1 cellular context compared by ENCODE assay signal in the genomic region with DNA sequence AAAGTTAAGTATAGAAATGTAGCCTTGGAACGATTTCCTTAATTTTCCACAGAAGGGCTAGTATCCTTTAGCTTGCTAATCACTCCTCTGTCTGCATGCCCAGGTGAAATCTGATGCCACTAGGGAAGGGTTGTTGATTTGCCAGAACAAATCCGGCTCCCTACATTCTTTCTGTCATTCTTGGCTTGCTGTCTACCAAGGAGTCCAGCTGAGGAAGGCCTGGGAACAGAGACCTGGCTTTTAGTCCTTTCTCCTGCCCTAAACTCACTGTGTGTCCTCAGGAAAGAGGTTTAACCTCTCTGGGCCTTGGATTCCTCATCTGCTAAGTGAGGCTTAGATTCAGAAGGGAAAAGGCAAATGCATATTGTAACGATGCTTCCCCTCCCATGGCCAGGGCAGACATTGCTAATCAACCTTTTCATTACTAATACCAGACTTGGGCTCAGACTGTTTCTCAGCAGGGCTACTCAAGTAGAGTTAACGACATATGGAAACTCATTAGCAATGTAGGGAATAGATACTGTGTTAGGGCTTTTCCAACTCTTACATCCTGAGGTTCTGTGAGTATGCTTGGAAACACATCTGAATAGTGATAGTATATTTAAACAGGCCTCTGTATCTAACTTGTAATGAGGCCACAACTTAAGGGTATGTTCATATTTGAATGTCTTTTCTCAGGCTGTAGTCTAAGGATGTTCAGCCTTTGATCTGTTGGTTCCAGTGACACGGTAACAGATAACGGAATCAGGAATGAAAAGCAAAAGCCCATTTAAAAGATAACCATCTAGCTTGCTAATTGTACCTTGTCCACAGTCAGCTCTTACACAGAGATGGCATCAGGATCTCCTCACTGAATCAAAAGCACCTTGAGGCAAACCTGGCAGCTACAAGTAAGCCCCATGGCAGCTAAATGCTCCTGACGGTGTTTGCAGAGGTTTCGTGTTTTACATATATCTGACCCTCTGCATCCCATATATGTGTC.
TF ChIP-seq lines count a peak whose summit lies in the region.

No MANE protein-coding gene starts in this region.

TF ChIP-seq in H1, 55 proteins besides CTCF, POLR2A, EP300 and RAD21:
- 0 out of 2 replicates have a peak, but pooled peaks have one; percentile 17 for TF ChIP-seq SIX5 (IDR thresholded peaks at IDR 0.05; ENCODE audit: low read depth, low read length)
- no peak for TF ChIP-seq BACH1 (IDR thresholded peaks at IDR 0.05; ENCODE audit: low read length)
- TF ChIP-seq SIN3A (conservative IDR thresholded peaks at IDR 0.05 in 1 of 2, IDR thresholded peaks at IDR 0.05 in 1 of 2; ENCODE audit: low read depth in 1 of 2, low read length in 2 of 2), result peak in 1 of 2 experiments; percentile 85; a peak in 2 of 4 replicates
- TF ChIP-seq HDAC6 (IDR thresholded peaks at IDR 0.05; ENCODE audit: low read depth, low read length), result no peak
- TF ChIP-seq CREB1 (IDR thresholded peaks at IDR 0.05), result no peak
- TF ChIP-seq TBP (IDR thresholded peaks at IDR 0.05; ENCODE audit: low read depth, low read length), result no peak
- no peak for TF ChIP-seq GTF2F1 (IDR thresholded peaks at IDR 0.05; ENCODE audit: borderline replicate concordance, low read depth, low read length)
- TF ChIP-seq, protein P1, sequence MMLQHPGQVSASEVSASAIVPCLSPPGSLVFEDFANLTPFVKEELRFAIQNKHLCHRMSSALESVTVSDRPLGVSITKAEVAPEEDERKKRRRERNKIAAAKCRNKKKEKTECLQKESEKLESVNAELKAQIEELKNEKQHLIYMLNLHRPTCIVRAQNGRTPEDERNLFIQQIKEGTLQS (IDR thresholded peaks at IDR 0.05; ENCODE audit: insufficient read depth, low read depth, low read length), result no peak
- no peak for TF ChIP-seq CBX5 (IDR thresholded peaks at IDR 0.05; ENCODE audit: low read depth, low read length)
- TF ChIP-seq HDAC2 (IDR thresholded peaks at IDR 0.05; ENCODE audit: borderline replicate concordance in 1 of 2, low read depth in 2 of 2, low read length in 2 of 2), result peak in 1 of 2 experiments; percentile 65; a peak in 1 of 4 replicates
- no peak for TF ChIP-seq SP4 (IDR thresholded peaks at IDR 0.05; ENCODE audit: low read length)
- no peak for TF ChIP-seq BRCA1 (IDR thresholded peaks at IDR 0.05; ENCODE audit: low read depth, low read length)
- TF ChIP-seq TEAD4 (IDR thresholded peaks at IDR 0.05; ENCODE audit: low read depth, low read length), result 0 out of 2 replicates have a peak, but pooled peaks have one; percentile 50
- TF ChIP-seq KDM1A (IDR thresholded peaks at IDR 0.05; ENCODE audit: borderline replicate concordance, low read length), result peak; percentile 81; the same call in 1 of the 2 replicates
